In genomic region chr12:103665971-103666370, GRCh38 we compare ENCODE assay signal across 1 cellular context.
TF ChIP-seq lines count a peak whose summit lies in the region.

No MANE protein-coding gene starts in this region.

TF ChIP-seq in HEK293, 187 proteins besides CTCF, POLR2A, EP300 and RAD21 (continued from another document):
- TF ChIP-seq ZNF518A (tag by site-specific recombination; conservative IDR thresholded peaks at IDR 0.05; ENCODE audit: low read depth) (no peak), ZFHX2 (tag by site-specific recombination; conservative IDR thresholded peaks at IDR 0.05) (peak; percentile 72), ZNF121 (tag by site-specific recombination; IDR thresholded peaks at IDR 0.05) (no peak), ZNF16 (tag by site-specific recombination; IDR thresholded peaks at IDR 0.05; ENCODE audit: low read depth) (no peak), ZNF202 (tag by site-specific recombination; IDR thresholded peaks at IDR 0.05; ENCODE audit: borderline replicate concordance) (no peak), PRDM10 (tag by site-specific recombination; IDR thresholded peaks at IDR 0.05) (no peak), SP7 (tag by site-specific recombination; IDR thresholded peaks at IDR 0.05) (no peak)
